9 cellular contexts compared by ENCODE assay signal in the genomic region with DNA sequence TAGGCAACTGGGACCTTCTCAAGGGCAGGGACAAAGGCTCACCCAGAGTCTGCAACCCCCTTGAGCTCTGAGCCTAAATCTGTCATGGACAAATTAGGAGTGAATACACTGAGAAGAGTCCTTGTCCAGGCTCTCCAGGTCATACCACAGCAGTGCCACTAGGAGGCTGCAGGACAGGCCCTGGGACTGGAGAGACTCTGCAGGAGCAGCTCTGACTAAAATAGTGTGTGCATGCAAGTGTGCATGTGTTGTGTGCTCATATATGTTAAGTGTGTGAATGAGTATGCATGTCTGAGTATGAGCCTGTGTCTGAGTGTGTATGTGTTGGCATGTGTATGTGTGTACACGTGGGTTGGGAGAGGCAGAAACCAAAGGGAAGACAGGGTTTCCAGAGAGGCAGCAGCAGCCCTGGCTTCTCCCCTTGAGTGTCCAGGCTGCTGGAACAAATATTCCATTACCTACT. TPM values are rescaled to one million over a fixed set of nuclear protein-coding genes. Genes with fewer than 3 reads are reported as not detected.
A peak's percentile ranks its signal among the peaks of the same experiment; 100 is the strongest.
DNase-seq lines count a peak whose midpoint lies in the region; ATAC-seq, FAIRE-seq and TF ChIP-seq lines count a peak whose summit lies in the region.
"Had no signal": no experiment of that assay in that cellular context is flagged by ENCODE, and none has a peak within 500 bp of the region (broad histone marks: within the 10 kb centered on the region; RNA-seq: fewer than 3 reads in every experiment).

No MANE protein-coding gene starts in this region.

- H3K4me1 Mint-ChIP-seq in activated naive CD8-positive, alpha-beta T cell treated with anti-CD3 and anti-CD28 coated beads, Interleukin-2, amount 10 ng/mL, durations not matched to agents 7 days and 5 days: peaks cover 22% of the 10 kb centered on the region
- peaks cover 17 to 39% of the 10 kb centered on the region in 2 donors for H3K4me1 Mint-ChIP-seq in immature natural killer cell

- no peak for FAIRE-seq in kidney (lab: Jason Lieb, UNC)

- H3K36me3 Mint-ChIP-seq in activated naive CD8-positive, alpha-beta T cell treated with anti-CD3 and anti-CD28 coated beads, Interleukin-2, amount 10 ng/mL, durations not matched to agents 7 days and 5 days: no peaks in the 10 kb centered on the region
- peaks cover 0 to 4% (median 0%) of the 10 kb centered on the region in 3 donors for H3K36me3 Mint-ChIP-seq in immature natural killer cell

- H3K27ac Mint-ChIP-seq in activated naive CD8-positive, alpha-beta T cell treated with anti-CD3 and anti-CD28 coated beads, Interleukin-2, amount 10 ng/mL, durations not matched to agents 7 days and 5 days: no peak overlapping the region
- H3K27ac Mint-ChIP-seq in immature natural killer cell: peak overlapping the region in 3 of 6 donors; percentile 1 to 43 (median 14)
- H3K27ac Mint-ChIP-seq: memory B cell had no signal

- peak; percentile 64 for ATAC-seq in DND-41 (ENCODE audit: insufficient read depth, low read depth)
- ATAC-seq in activated naive CD8-positive, alpha-beta T cell treated with anti-CD3 and anti-CD28 coated beads, Interleukin-2, amount 10 ng/mL, durations not matched to agents 7 days and 5 days (ENCODE audit: low read depth): peak; percentile 51
- ATAC-seq in GM21619 (IDR thresholded peaks at IDR 0.05; ENCODE audit: unreplicated experiment): no peak

- H3K4me2 ChIP-seq in DND-41 (ENCODE audit: insufficient read depth, low read length): no peak overlapping the region

- H3K4me3 ChIP-seq in DND-41 (ENCODE audit: low read depth in 1 of 2, low read length in 2 of 2) (no peak overlapping the region), kidney (ENCODE audit: low read length in 2 of 2) (no peak overlapping the region)
- no peak overlapping the region for H3K4me3 ChIP-seq in Jurkat, Clone E6-1 (ENCODE audit: low read length)

- no peak overlapping the region for H3K4me3 Mint-ChIP-seq in activated naive CD8-positive, alpha-beta T cell treated with anti-CD3 and anti-CD28 coated beads, Interleukin-2, amount 10 ng/mL, durations not matched to agents 7 days and 5 days
- H3K4me3 Mint-ChIP-seq in immature natural killer cell: no peak overlapping the region
- H3K4me3 Mint-ChIP-seq: memory B cell had no signal

- TF ChIP-seq CTCF in DND-41 (IDR thresholded peaks at IDR 0.05; ENCODE audit: borderline replicate concordance, extremely low read depth, low read length, poor library complexity, severe bottlenecking) (peak; percentile 52), kidney (IDR thresholded peaks at IDR 0.05; ENCODE audit: borderline replicate concordance, extremely low read depth, insufficient read depth) (peak; percentile 50)

- no peaks in the 10 kb centered on the region for H3K9me3 Mint-ChIP-seq in activated naive CD8-positive, alpha-beta T cell treated with anti-CD3 and anti-CD28 coated beads, Interleukin-2, amount 10 ng/mL, durations not matched to agents 7 days and 5 days
- H3K9me3 Mint-ChIP-seq in immature natural killer cell: no peaks in the 10 kb centered on the region
- H3K9me3 Mint-ChIP-seq: memory B cell had no signal

- H3K9me3 ChIP-seq in DND-41 (ENCODE audit: insufficient read depth, low read length, severe bottlenecking) (no peaks in the 10 kb centered on the region), kidney (ENCODE audit: control insufficient read depth in 1 of 2, low read length in 2 of 2) (no peaks in the 10 kb centered on the region)

- POLR2A ChIA-PET in activated naive CD8-positive, alpha-beta T cell treated with anti-CD3 and anti-CD28 coated beads, Interleukin-2, amount 10 ng/mL, durations not matched to agents 7 days and 5 days (lab: Charles Lee): no interaction called here

- peaks cover 30% of the 10 kb centered on the region for H3K36me3 ChIP-seq in DND-41 (ENCODE audit: insufficient read depth, low read length)
- no peaks in the 10 kb centered on the region for H3K36me3 ChIP-seq in kidney (ENCODE audit: control insufficient read depth in 1 of 2, insufficient read depth in 2 of 2, low read length in 2 of 2)

- peaks cover 36% of the 10 kb centered on the region for H4K20me1 ChIP-seq in DND-41 (ENCODE audit: insufficient read depth, low read length)

- no peak overlapping the region for H3K9ac ChIP-seq in DND-41 (ENCODE audit: low read depth, low read length)
- H3K9ac ChIP-seq in kidney (ENCODE audit: low read length in 2 of 2): no peak overlapping the region

- no peaks in the 10 kb centered on the region for H3K79me2 ChIP-seq in DND-41 (ENCODE audit: insufficient read depth, low read length)

- intact Hi-C loops in kidney (cut with DNase I): loop anchor here (5.0 kb wide), 1 partner anchor 52 kb away; no protein-coding TSS in a partner anchor

- H3K27me3 ChIP-seq in DND-41 (ENCODE audit: insufficient read depth, low read length, poor library complexity): no peaks in the 10 kb centered on the region

- no peak overlapping the region for H2AFZ ChIP-seq in DND-41 (ENCODE audit: low read depth, low read length)

- peak; percentile 32 for DNase-seq in DND-41
- peak; percentile 29 for DNase-seq in Jurkat, Clone E6-1 (ENCODE audit: low read depth, low spot score)
- DNase-seq in activated naive CD8-positive, alpha-beta T cell treated with anti-CD3 and anti-CD28 coated beads, Interleukin-2, amount 10 ng/mL, durations not matched to agents 7 days and 5 days: no peak
- no peak for DNase-seq in kidney
- DNase-seq in GM19240 (ENCODE audit: insufficient read length, low spot score): no peak
- no peak for DNase-seq in medulla oblongata (ENCODE audit: extremely low spot score)
- DNase-seq in immature natural killer cell: no peak

- no peaks in the 10 kb centered on the region for H3K27me3 Mint-ChIP-seq in activated naive CD8-positive, alpha-beta T cell treated with anti-CD3 and anti-CD28 coated beads, Interleukin-2, amount 10 ng/mL, durations not matched to agents 7 days and 5 days
- no peaks in the 10 kb centered on the region for H3K27me3 Mint-ChIP-seq in immature natural killer cell (ENCODE audit: low read depth in 3 of 3)
- H3K27me3 Mint-ChIP-seq: memory B cell had no signal

- H3K4me1 ChIP-seq in DND-41 (ENCODE audit: insufficient read depth, low read length): no peaks in the 10 kb centered on the region
- H3K4me1 ChIP-seq in kidney (ENCODE audit: control insufficient read depth in 1 of 2, insufficient read depth in 1 of 2, low read depth in 1 of 2, low read length in 2 of 2): peaks cover 0 to 4% of the 10 kb centered on the region in 2 donors

- H3K27ac ChIP-seq in DND-41 (ENCODE audit: low read length) (no peak overlapping the region), kidney (ENCODE audit: low read depth in 2 of 2, low read length in 2 of 2) (no peak overlapping the region)

RNA-seq across cellular contexts. Expression of gene MRPL14, which starts 27.1 kb away (rescaled TPM):
- 105 TPM for polyA plus RNA-seq in Jurkat, Clone E6-1 (2012; ENCODE audit: insufficient read depth, insufficient read length)
- total RNA-seq in activated naive CD8-positive, alpha-beta T cell treated with anti-CD3 and anti-CD28 coated beads, Interleukin-2, amount 10 ng/mL, durations not matched to agents 7 days and 5 days: 10 to 100 TPM; 44.1 to 51.6 TPM
- 27.9 TPM for total RNA-seq in kidney
- polyA plus RNA-seq in kidney (ENCODE audit: insufficient read depth, low read depth, low replicate concordance) (71.5 TPM), immature natural killer cell (100 to 1,000 TPM; 107 to 178 (median 120) TPM)

RNA-seq across cellular contexts. Expression of gene TMEM63B, which starts 27.2 kb away (rescaled TPM):
- 20.2 TPM for polyA plus RNA-seq in Jurkat, Clone E6-1 (2012; ENCODE audit: insufficient read depth, insufficient read length)
- 10 to 100 TPM; 20.8 to 21.8 TPM for total RNA-seq in activated naive CD8-positive, alpha-beta T cell treated with anti-CD3 and anti-CD28 coated beads, Interleukin-2, amount 10 ng/mL, durations not matched to agents 7 days and 5 days
- total RNA-seq in kidney: 27.3 TPM
- polyA plus RNA-seq in kidney (ENCODE audit: insufficient read depth, low read depth, low replicate concordance): 18.2 TPM
- polyA plus RNA-seq in immature natural killer cell: 1 to 10 TPM in 2 of 3 donors, under 1 TPM in 1; 0.25 to 1.7 (median 1.5) TPM

RNA-seq across cellular contexts. Expression of gene CAPN11, which starts 58.5 kb away (rescaled TPM):
- polyA plus RNA-seq in Jurkat, Clone E6-1 (2012; ENCODE audit: insufficient read depth, insufficient read length): not detected
- total RNA-seq in activated naive CD8-positive, alpha-beta T cell treated with anti-CD3 and anti-CD28 coated beads, Interleukin-2, amount 10 ng/mL, durations not matched to agents 7 days and 5 days: not detected
- total RNA-seq in kidney: 2.3 TPM
- 0.39 TPM for polyA plus RNA-seq in kidney (ENCODE audit: insufficient read depth, low read depth, low replicate concordance)
- under 1 TPM in 1 of 3 donors, not detected in 2; 0.29 TPM for polyA plus RNA-seq in immature natural killer cell

Comparison
In these comparisons a context has a peak if more than half of its experiments do, and no peak if none do; other contexts are left out.
1. DNase-seq: peak in DND-41 (single experiment) and Jurkat, Clone E6-1 (single experiment); none in activated naive CD8-positive, alpha-beta T cell treated with anti-CD3 and anti-CD28 coated beads, Interleukin-2, amount 10 ng/mL, durations not matched to agents 7 days and 5 days (single experiment), kidney (single experiment), GM19240 (single experiment), medulla oblongata (single experiment) and immature natural killer cell (0 of 3).